29 cellular contexts compared by ENCODE assay signal in the genomic region with DNA sequence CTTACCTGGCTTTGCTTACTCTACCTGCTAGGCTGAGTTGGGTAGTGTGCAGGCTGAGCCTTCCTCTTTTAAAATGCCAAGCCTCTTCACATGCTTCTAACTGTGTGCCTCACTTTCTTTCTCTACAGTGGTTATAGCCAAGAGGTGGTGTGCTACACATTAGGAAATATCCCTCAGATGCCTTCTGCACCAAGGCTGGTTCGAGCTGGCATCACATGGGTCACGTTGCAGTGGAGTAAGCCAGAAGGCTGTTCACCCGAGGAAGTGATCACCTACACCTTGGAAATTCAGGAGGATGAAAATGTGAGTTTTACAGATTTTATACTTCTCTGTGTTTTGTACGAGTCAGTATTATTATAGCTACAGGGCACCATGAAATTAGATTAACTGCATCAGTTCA.
"Had no signal": no experiment of that assay in that cellular context is flagged by ENCODE, and none has a peak within 500 bp of the region (broad histone marks: within the 10 kb centered on the region; RNA-seq: fewer than 3 reads in every experiment).

No MANE protein-coding gene starts in this region.

- ATAC-seq: heart right ventricle; left cardiac atrium; left lobe of liver; left ventricle myocardium superior; lower lobe of right lung; mucosa of descending colon; naive thymus-derived CD4-positive, alpha-beta T cell; natural killer cell treated with Interleukin-12 subunit alpha and Interleukin-12 subunit beta and Interleukin-15 and Interleukin-18, amount 100 ng/mL, for 72 hours; pancreas; sciatic nerve; stimulated activated memory B cell treated with anti-CD40 and anti-IgM and Interleukin-4, amounts not matched to agents 10 μg/mL and 1 μg/mL and 100 μg/mL, for 72 hours; stimulated activated naive CD8-positive, alpha-beta T cell treated with anti-CD3 and anti-CD28 coated beads, Interleukin-15, amount 100 ng/mL, for 72 hours had no signal

- H3K27me3 Mint-ChIP-seq: naive thymus-derived CD4-positive, alpha-beta T cell; natural killer cell treated with Interleukin-12 subunit alpha and Interleukin-12 subunit beta and Interleukin-15 and Interleukin-18, amount 100 ng/mL, for 72 hours; stimulated activated memory B cell treated with anti-CD40 and anti-IgM and Interleukin-4, amounts not matched to agents 10 μg/mL and 1 μg/mL and 100 μg/mL, for 72 hours; stimulated activated naive CD8-positive, alpha-beta T cell treated with anti-CD3 and anti-CD28 coated beads, Interleukin-15, amount 100 ng/mL, for 72 hours; type B pancreatic cell had no signal

- H3K9me3 ChIP-seq: heart right ventricle, lower lobe of right lung, mucosa of descending colon, pancreas, right atrium auricular region, spleen, tibial nerve, uterus had no signal

- H3K36me3 ChIP-seq: uterus had no signal

- H3K4me1 Mint-ChIP-seq: stimulated activated memory B cell treated with anti-CD40 and anti-IgM and Interleukin-4, amounts not matched to agents 10 μg/mL and 1 μg/mL and 100 μg/mL, for 72 hours; stimulated activated naive CD8-positive, alpha-beta T cell treated with anti-CD3 and anti-CD28 coated beads, Interleukin-15, amount 100 ng/mL, for 72 hours had no signal

- H2AFZ ChIP-seq: hepatocyte had no signal

- H3K4me3 ChIP-seq: heart right ventricle, hepatocyte, lower lobe of right lung, mucosa of descending colon, pancreas, right atrium auricular region, skin epidermis, spleen, tibial nerve, uterus had no signal

- H3K4me1 ChIP-seq: lower lobe of right lung, pancreas, uterus had no signal

- H3K27ac Mint-ChIP-seq: mesothelial cell of epicardium; stimulated activated memory B cell treated with anti-CD40 and anti-IgM and Interleukin-4, amounts not matched to agents 10 μg/mL and 1 μg/mL and 100 μg/mL, for 72 hours; stimulated activated naive CD8-positive, alpha-beta T cell treated with anti-CD3 and anti-CD28 coated beads, Interleukin-15, amount 100 ng/mL, for 72 hours; type B pancreatic cell had no signal

- H3K9me3 Mint-ChIP-seq: mesothelial cell of epicardium; naive thymus-derived CD4-positive, alpha-beta T cell; natural killer cell treated with Interleukin-12 subunit alpha and Interleukin-12 subunit beta and Interleukin-15 and Interleukin-18, amount 100 ng/mL, for 72 hours; neural crest cell; stimulated activated memory B cell treated with anti-CD40 and anti-IgM and Interleukin-4, amounts not matched to agents 10 μg/mL and 1 μg/mL and 100 μg/mL, for 72 hours; stimulated activated naive CD8-positive, alpha-beta T cell treated with anti-CD3 and anti-CD28 coated beads, Interleukin-15, amount 100 ng/mL, for 72 hours; type B pancreatic cell had no signal

- H3K4me2 ChIP-seq: hepatocyte had no signal

- FAIRE-seq: keratinocyte, pancreas had no signal

- DNase-seq: heart right ventricle; kidney glomerular epithelial cell; left cardiac atrium; left ventricle myocardium superior; lower lobe of right lung; mammary epithelial cell; mesendoderm; mucosa of descending colon; naive thymus-derived CD4-positive, alpha-beta T cell; pancreas; posterior cingulate gyrus; spleen; stimulated activated CD4-positive, alpha-beta T cell treated with anti-CD3 and anti-CD28 coated beads, Interleukin-4, amount 100 ng/mL, for 24 hours; stimulated activated naive CD4-positive, alpha-beta T cell treated with Interleukin-2 at 50 U/mL for 16 hours; stimulated activated naive CD8-positive, alpha-beta T cell treated with anti-CD3 and anti-CD28 coated beads, Interleukin-15, amount 100 ng/mL, for 72 hours; substantia nigra; uterus had no signal

- H3K27me3 ChIP-seq: heart right ventricle, hepatocyte, pancreas, right atrium auricular region, spleen, tibial nerve, uterus had no signal

- H3K4me3 Mint-ChIP-seq: mesothelial cell of epicardium; naive thymus-derived CD4-positive, alpha-beta T cell; natural killer cell treated with Interleukin-12 subunit alpha and Interleukin-12 subunit beta and Interleukin-15 and Interleukin-18, amount 100 ng/mL, for 72 hours; neural crest cell; stimulated activated memory B cell treated with anti-CD40 and anti-IgM and Interleukin-4, amounts not matched to agents 10 μg/mL and 1 μg/mL and 100 μg/mL, for 72 hours; stimulated activated naive CD8-positive, alpha-beta T cell treated with anti-CD3 and anti-CD28 coated beads, Interleukin-15, amount 100 ng/mL, for 72 hours; type B pancreatic cell had no signal

- H3K27ac ChIP-seq: heart right ventricle, hepatocyte, lower lobe of right lung, pancreas, right atrium auricular region, skin epidermis, spleen, tibial nerve, uterus had no signal
